8 cellular contexts compared by ENCODE assay signal in the genomic region with DNA sequence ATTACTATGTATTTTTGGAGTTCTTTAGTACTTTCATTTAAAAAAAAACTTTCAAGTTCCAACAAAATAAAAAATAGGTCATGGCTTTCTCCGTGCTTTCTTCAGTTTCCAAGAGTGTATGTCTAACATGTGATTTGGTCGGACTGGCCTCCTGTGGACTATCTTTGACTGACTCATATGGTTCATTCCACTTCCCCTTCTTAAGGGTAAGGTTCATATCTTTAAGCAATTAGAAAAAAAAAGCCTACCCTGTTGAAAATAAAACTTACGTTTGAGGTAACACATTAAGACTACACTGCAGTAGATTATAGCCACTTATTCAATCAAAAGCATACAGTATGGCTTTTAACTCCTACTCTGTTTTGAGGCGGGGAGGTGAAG.
A peak's percentile ranks its signal among the peaks of the same experiment; 100 is the strongest.
DNase-seq lines count a peak whose midpoint lies in the region; ATAC-seq and TF ChIP-seq lines count a peak whose summit lies in the region.

No MANE protein-coding gene starts in this region.

- ATAC-seq in activated CD8-positive, alpha-beta T cell treated with anti-CD3 and anti-CD28 coated beads for 36 hours: peak; percentile 79
- no peak for ATAC-seq in activated CD8-positive, alpha-beta T cell treated with anti-CD3 and anti-CD28 coated beads, Interleukin-2, amount 10 ng/mL, durations not matched to agents 7 days and 5 days
- peak; percentile 94 for ATAC-seq in HG03039 (IDR thresholded peaks at IDR 0.05; ENCODE audit: unreplicated experiment)
- peak; percentile 83 for ATAC-seq in naive thymus-derived CD4-positive, alpha-beta T cell

- peaks cover 16% of the 10 kb centered on the region for H3K4me1 Mint-ChIP-seq in activated CD8-positive, alpha-beta T cell treated with anti-CD3 and anti-CD28 coated beads for 36 hours (ENCODE audit: low read depth)
- H3K4me1 Mint-ChIP-seq in activated CD8-positive, alpha-beta T cell treated with anti-CD3 and anti-CD28 coated beads, Interleukin-2, amount 10 ng/mL, durations not matched to agents 7 days and 5 days (ENCODE audit: low read depth): peaks cover 10% of the 10 kb centered on the region
- peaks cover 0 to 10% (median 0%) of the 10 kb centered on the region in 7 donors for H3K4me1 Mint-ChIP-seq in naive thymus-derived CD4-positive, alpha-beta T cell
- H3K4me1 Mint-ChIP-seq in activated naive CD4-positive, alpha-beta T cell treated with anti-CD3 and anti-CD28 coated beads, Interleukin-2, amount 10 ng/mL, durations not matched to agents 7 days and 5 days: peaks cover 8% of the 10 kb centered on the region

- no peak for TF ChIP-seq CTCF in activated CD8-positive, alpha-beta T cell treated with anti-CD3 and anti-CD28 coated beads for 36 hours (IDR thresholded peaks at IDR 0.05)

- H3K27me3 Mint-ChIP-seq in activated CD8-positive, alpha-beta T cell treated with anti-CD3 and anti-CD28 coated beads for 36 hours: no peaks in the 10 kb centered on the region
- no peaks in the 10 kb centered on the region for H3K27me3 Mint-ChIP-seq in activated CD8-positive, alpha-beta T cell treated with anti-CD3 and anti-CD28 coated beads, Interleukin-2, amount 10 ng/mL, durations not matched to agents 7 days and 5 days (ENCODE audit: low read depth)
- peaks cover 0 to 9% (median 4%) of the 10 kb centered on the region in 5 donors for H3K27me3 Mint-ChIP-seq in naive thymus-derived CD4-positive, alpha-beta T cell
- H3K27me3 Mint-ChIP-seq in activated naive CD4-positive, alpha-beta T cell treated with anti-CD3 and anti-CD28 coated beads, Interleukin-2, amount 10 ng/mL, durations not matched to agents 7 days and 5 days: no peaks in the 10 kb centered on the region

- H3K9me3 ChIP-seq in naive thymus-derived CD4-positive, alpha-beta T cell (ENCODE audit: control insufficient read depth in 2 of 3, low read length in 3 of 3): no peaks in the 10 kb centered on the region

- peak; percentile 12 for DNase-seq in activated CD8-positive, alpha-beta T cell treated with anti-CD3 and anti-CD28 coated beads for 36 hours
- no peak for DNase-seq in activated CD8-positive, alpha-beta T cell treated with anti-CD3 and anti-CD28 coated beads, Interleukin-2, amount 10 ng/mL, durations not matched to agents 7 days and 5 days
- DNase-seq in T1000 (lab: John Stamatoyannopoulos, UW) (peak; percentile 8), NCI-H146 (lab: John Stamatoyannopoulos, UW) (no peak), DMS53 (lab: John Stamatoyannopoulos, UW) (no peak)
- DNase-seq in naive thymus-derived CD4-positive, alpha-beta T cell: no peak
- DNase-seq in activated naive CD4-positive, alpha-beta T cell treated with anti-CD3 and anti-CD28 coated beads, Interleukin-2, amount 10 ng/mL, durations not matched to agents 7 days and 5 days: no peak

- POLR2A ChIA-PET in activated CD8-positive, alpha-beta T cell treated with anti-CD3 and anti-CD28 coated beads for 36 hours (lab: Charles Lee): interaction anchor here (1.1 kb wide), 1 partner anchor 114 kb away, joined by 3 read pairs; no protein-coding TSS in a partner anchor
- POLR2A ChIA-PET in activated CD8-positive, alpha-beta T cell treated with anti-CD3 and anti-CD28 coated beads, Interleukin-2, amount 10 ng/mL, durations not matched to agents 7 days and 5 days (lab: Charles Lee): no interaction called here
- POLR2A ChIA-PET in naive thymus-derived CD4-positive, alpha-beta T cell (lab: Charles Lee): no interaction called here

- H3K4me3 Mint-ChIP-seq in activated CD8-positive, alpha-beta T cell treated with anti-CD3 and anti-CD28 coated beads for 36 hours: no peak overlapping the region
- no peak overlapping the region for H3K4me3 Mint-ChIP-seq in activated CD8-positive, alpha-beta T cell treated with anti-CD3 and anti-CD28 coated beads, Interleukin-2, amount 10 ng/mL, durations not matched to agents 7 days and 5 days
- H3K4me3 Mint-ChIP-seq in naive thymus-derived CD4-positive, alpha-beta T cell: no peak overlapping the region
- H3K4me3 Mint-ChIP-seq in activated naive CD4-positive, alpha-beta T cell treated with anti-CD3 and anti-CD28 coated beads, Interleukin-2, amount 10 ng/mL, durations not matched to agents 7 days and 5 days: no peak overlapping the region

- H3K36me3 Mint-ChIP-seq in activated CD8-positive, alpha-beta T cell treated with anti-CD3 and anti-CD28 coated beads for 36 hours (ENCODE audit: low read depth): no peaks in the 10 kb centered on the region
- H3K36me3 Mint-ChIP-seq in activated CD8-positive, alpha-beta T cell treated with anti-CD3 and anti-CD28 coated beads, Interleukin-2, amount 10 ng/mL, durations not matched to agents 7 days and 5 days (ENCODE audit: low read depth): no peaks in the 10 kb centered on the region
- H3K36me3 Mint-ChIP-seq in naive thymus-derived CD4-positive, alpha-beta T cell: peaks cover 0 to 5% (median 0%) of the 10 kb centered on the region in 5 donors
- no peaks in the 10 kb centered on the region for H3K36me3 Mint-ChIP-seq in activated naive CD4-positive, alpha-beta T cell treated with anti-CD3 and anti-CD28 coated beads, Interleukin-2, amount 10 ng/mL, durations not matched to agents 7 days and 5 days

- peak overlapping the region; percentile 1 for H3K27ac Mint-ChIP-seq in activated CD8-positive, alpha-beta T cell treated with anti-CD3 and anti-CD28 coated beads for 36 hours
- H3K27ac Mint-ChIP-seq in activated CD8-positive, alpha-beta T cell treated with anti-CD3 and anti-CD28 coated beads, Interleukin-2, amount 10 ng/mL, durations not matched to agents 7 days and 5 days: no peak overlapping the region
- no peak overlapping the region for H3K27ac Mint-ChIP-seq in naive thymus-derived CD4-positive, alpha-beta T cell
- no peak overlapping the region for H3K27ac Mint-ChIP-seq in activated naive CD4-positive, alpha-beta T cell treated with anti-CD3 and anti-CD28 coated beads, Interleukin-2, amount 10 ng/mL, durations not matched to agents 7 days and 5 days

- intact Hi-C loops in activated CD8-positive, alpha-beta T cell treated with anti-CD3 and anti-CD28 coated beads for 36 hours (cut with micrococcal nuclease): no loop called here
- intact Hi-C loops in naive thymus-derived CD4-positive, alpha-beta T cell (cut with micrococcal nuclease): loop anchor here in 1 of 2 donors (5.0 kb wide), 1 partner anchor 47 kb away; no protein-coding TSS in a partner anchor

- H3K27ac ChIP-seq in naive thymus-derived CD4-positive, alpha-beta T cell (ENCODE audit: low read depth, low read length): no peak overlapping the region

- no peaks in the 10 kb centered on the region for H3K36me3 ChIP-seq in naive thymus-derived CD4-positive, alpha-beta T cell (ENCODE audit: control insufficient read depth in 2 of 3, insufficient read depth in 3 of 3, low read length in 3 of 3)

- no peaks in the 10 kb centered on the region for H3K27me3 ChIP-seq in naive thymus-derived CD4-positive, alpha-beta T cell (ENCODE audit: control insufficient read depth in 2 of 2, insufficient read depth in 2 of 2, low read length in 2 of 2)

- no peaks in the 10 kb centered on the region for H3K4me1 ChIP-seq in naive thymus-derived CD4-positive, alpha-beta T cell (ENCODE audit: control insufficient read depth in 2 of 2, insufficient read depth in 2 of 2, low read length in 2 of 2)

- no peaks in the 10 kb centered on the region for H3K9me3 Mint-ChIP-seq in activated CD8-positive, alpha-beta T cell treated with anti-CD3 and anti-CD28 coated beads for 36 hours
- H3K9me3 Mint-ChIP-seq in activated CD8-positive, alpha-beta T cell treated with anti-CD3 and anti-CD28 coated beads, Interleukin-2, amount 10 ng/mL, durations not matched to agents 7 days and 5 days (ENCODE audit: insufficient read depth): no peaks in the 10 kb centered on the region
- H3K9me3 Mint-ChIP-seq in naive thymus-derived CD4-positive, alpha-beta T cell: peaks cover 0 to 3% (median 0%) of the 10 kb centered on the region in 11 donors
- peaks cover 2% of the 10 kb centered on the region for H3K9me3 Mint-ChIP-seq in activated naive CD4-positive, alpha-beta T cell treated with anti-CD3 and anti-CD28 coated beads, Interleukin-2, amount 10 ng/mL, durations not matched to agents 7 days and 5 days

- no peak overlapping the region for H3K4me3 ChIP-seq in naive thymus-derived CD4-positive, alpha-beta T cell (ENCODE audit: low read length)

- CTCF ChIA-PET in activated CD8-positive, alpha-beta T cell treated with anti-CD3 and anti-CD28 coated beads for 36 hours (lab: Charles Lee): no interaction called here
- CTCF ChIA-PET in activated CD8-positive, alpha-beta T cell treated with anti-CD3 and anti-CD28 coated beads, Interleukin-2, amount 10 ng/mL, durations not matched to agents 7 days and 5 days (lab: Charles Lee): interaction anchor here (1.5 kb wide), 1 partner anchor 13 kb away, joined by 4 read pairs; no protein-coding TSS in a partner anchor
- CTCF ChIA-PET in naive thymus-derived CD4-positive, alpha-beta T cell (lab: Charles Lee): no interaction called here
- CTCF ChIA-PET in activated naive CD4-positive, alpha-beta T cell treated with anti-CD3 and anti-CD28 coated beads, Interleukin-2, amount 10 ng/mL, durations not matched to agents 7 days and 5 days (lab: Charles Lee): no interaction called here

Comparison
In these comparisons a context has a peak if more than half of its experiments do, and no peak if none do; other contexts are left out.
1. DNase-seq: peak in activated CD8-positive, alpha-beta T cell treated with anti-CD3 and anti-CD28 coated beads for 36 hours (single experiment) and T1000 (single experiment); none in activated CD8-positive, alpha-beta T cell treated with anti-CD3 and anti-CD28 coated beads, Interleukin-2, amount 10 ng/mL, durations not matched to agents 7 days and 5 days (single experiment), naive thymus-derived CD4-positive, alpha-beta T cell (0 of 9), activated naive CD4-positive, alpha-beta T cell treated with anti-CD3 and anti-CD28 coated beads, Interleukin-2, amount 10 ng/mL, durations not matched to agents 7 days and 5 days (single experiment), NCI-H146 (single experiment) and DMS53 (single experiment).